Comparison of ENCODE assay signal across 17 cellular contexts in genomic region chr18:62102221-62102620, GRCh38.
DNase-seq lines count a peak whose midpoint lies in the region; ATAC-seq and TF ChIP-seq lines count a peak whose summit lies in the region.
"Had no signal": no experiment of that assay in that cellular context is flagged by ENCODE, and none has a peak within 500 bp of the region (broad histone marks: within the 10 kb centered on the region; RNA-seq: fewer than 3 reads in every experiment).

No MANE protein-coding gene starts in this region.

- BruUV-seq in PC-3 (replicated peaks; lab: Mats Ljungman, UMichigan): no TSS peak

- H4K20me1 ChIP-seq in PC-3 (ENCODE audit: low read length): no peaks in the 10 kb centered on the region

- TF ChIP-seq EP300 in esophagus muscularis mucosa (IDR thresholded peaks at IDR 0.05): no peak

- DNase-seq in GM10266 (ENCODE audit: extremely low spot score) (peak; percentile 2), PC-3 (no peak), NCI-H774 (lab: John Stamatoyannopoulos, UW) (no peak), cerebellar cortex (ENCODE audit: low spot score) (no peak), esophagus muscularis mucosa (ENCODE audit: extremely low spot score) (no peak)
- DNase-seq: activated CD4-positive, alpha-beta T cell treated with anti-CD3 and anti-CD28 coated beads, Interleukin-2, amount 50 U/mL, for 48 hours; activated effector memory CD4-positive, alpha-beta T cell treated with anti-CD3 and anti-CD28 coated beads, Interleukin-2, amount 50 U/mL, for 16 hours; EL; mammary epithelial cell; NCI-H1694 treated with DMSO at 0.1 percent for 48 hours; NCI-H524; PC-9 had no signal

- H3K36me3 ChIP-seq in PC-3 (ENCODE audit: low read depth, low read length) (peaks cover 9% of the 10 kb centered on the region; the same call in 1 of the 2 replicates), esophagus muscularis mucosa (peaks cover 0 to 56% (median 23%) of the 10 kb centered on the region in 4 donors)

- ATAC-seq in GM19023 (IDR thresholded peaks at IDR 0.05; ENCODE audit: unreplicated experiment) (peak; percentile 77), HG02588 (IDR thresholded peaks at IDR 0.05; ENCODE audit: unreplicated experiment) (peak; percentile 73), HG03175 (IDR thresholded peaks at IDR 0.05; ENCODE audit: unreplicated experiment) (peak; percentile 55), PC-3 (no peak)

- H3K4me1 ChIP-seq in PC-3 (ENCODE audit: insufficient read depth, low read length) (no peaks in the 10 kb centered on the region), esophagus muscularis mucosa (no peaks in the 10 kb centered on the region)
- H3K4me1 ChIP-seq: tibial nerve had no signal

- no peaks in the 10 kb centered on the region for H3K79me2 ChIP-seq in PC-3 (ENCODE audit: low read length)

- TF ChIP-seq POLR2A in esophagus muscularis mucosa (IDR thresholded peaks at IDR 0.05; ENCODE audit: low read depth): no peak

- H3K4me2 ChIP-seq in PC-3 (ENCODE audit: low read length): no peak overlapping the region
- H3K4me2 ChIP-seq: PC-9 had no signal

- H3K4me3 ChIP-seq in PC-3 (ENCODE audit: low read length): no peak overlapping the region
- no peak overlapping the region for H3K4me3 ChIP-seq in esophagus muscularis mucosa
- H3K4me3 ChIP-seq: PC-9, SK-N-MC, tibial nerve had no signal

- POLR2A ChIA-PET in PC-3 (lab: Charles Lee; ENCODE audit: unreplicated experiment): no interaction called here

- H3K9me2 ChIP-seq in PC-3 (replicated peaks; ENCODE audit: low read length): no peaks in the 10 kb centered on the region

- H3K9me3 ChIP-seq in PC-3 (ENCODE audit: low read length) (no peaks in the 10 kb centered on the region), esophagus muscularis mucosa (peaks cover 0 to 4% (median 0%) of the 10 kb centered on the region in 4 donors)

- H2AFZ ChIP-seq in PC-3 (ENCODE audit: low read length): no peak overlapping the region
- H2AFZ ChIP-seq: PC-9 had no signal

- H3K9ac ChIP-seq in PC-3 (ENCODE audit: low read length): no peak overlapping the region

- intact Hi-C loops in PC-3 (cut with micrococcal nuclease): no loop called here
- intact Hi-C loops in esophagus muscularis mucosa (cut with DNase I): no loop called here

- TF ChIP-seq CTCF in GM10266 (IDR thresholded peaks at IDR 0.05; ENCODE audit: control insufficient read depth, insufficient read depth, low read depth, missing control alignments) (no peak), PC-3 (conservative IDR thresholded peaks at IDR 0.05; ENCODE audit: low read depth, low read length) (no peak), esophagus muscularis mucosa (IDR thresholded peaks at IDR 0.05) (no peak)

- H3K27me3 ChIP-seq in PC-3 (ENCODE audit: low read length) (no peaks in the 10 kb centered on the region), esophagus muscularis mucosa (no peaks in the 10 kb centered on the region)
- H3K27me3 ChIP-seq: tibial nerve had no signal

- no peaks in the 10 kb centered on the region for H3F3A ChIP-seq in PC-3 (ENCODE audit: low read length, unreplicated experiment)

- CTCF ChIA-PET in PC-3 (lab: Charles Lee): no interaction called here

- WGBS in esophagus muscularis mucosa: 86% methylated on average over 1 of the region's 1 CpG

- H3K27ac ChIP-seq in PC-3 (ENCODE audit: low read length) (no peak overlapping the region), esophagus muscularis mucosa (replicated peaks in 1 of 4) (no peak overlapping the region)
- H3K27ac ChIP-seq: PC-9, SK-N-MC, tibial nerve had no signal
